ENCODE assay signal across 24 cellular contexts in genomic region chrX:69522052-69522451, GRCh38. TPM values are rescaled to one million over a fixed set of nuclear protein-coding genes. Genes with fewer than 3 reads are reported as not detected.
DNase-seq lines count a peak whose midpoint lies in the region; ATAC-seq, FAIRE-seq and TF ChIP-seq lines count a peak whose summit lies in the region.
"Had no signal": no experiment of that assay in that cellular context is flagged by ENCODE, and none has a peak within 500 bp of the region (broad histone marks: within the 10 kb centered on the region; RNA-seq: fewer than 3 reads in every experiment).

No MANE protein-coding gene starts in this region.

- no peaks in the 10 kb centered on the region for H3K4me1 Mint-ChIP-seq in activated CD8-positive, alpha-beta T cell treated with anti-CD3 and anti-CD28 coated beads for 36 hours (ENCODE audit: low read depth)

- no peaks in the 10 kb centered on the region for H3K36me3 ChIP-seq in left ventricle myocardium inferior

- H3K27ac Mint-ChIP-seq in activated CD8-positive, alpha-beta T cell treated with anti-CD3 and anti-CD28 coated beads for 36 hours: no peak overlapping the region
- H3K27ac Mint-ChIP-seq: CD4-positive, alpha-beta T cell; HFFc6 had no signal

- POLR2A ChIA-PET in activated CD8-positive, alpha-beta T cell treated with anti-CD3 and anti-CD28 coated beads for 36 hours (lab: Charles Lee): no interaction called here

- peaks cover 17% of the 10 kb centered on the region for H3K4me1 ChIP-seq in left ventricle myocardium inferior
- H3K4me1 ChIP-seq: Caco-2 had no signal

- peaks cover 7% of the 10 kb centered on the region for H3K27me3 Mint-ChIP-seq in activated CD8-positive, alpha-beta T cell treated with anti-CD3 and anti-CD28 coated beads for 36 hours

- FAIRE-seq in D721Med (lab: Jason Lieb, UNC): peak; percentile 77
- FAIRE-seq: A549, GM12892, GM18507, HTR-8/SVneo had no signal

- CTCF ChIA-PET in activated CD8-positive, alpha-beta T cell treated with anti-CD3 and anti-CD28 coated beads for 36 hours (lab: Charles Lee): no interaction called here

- TF ChIP-seq CTCF in D721Med (IDR thresholded peaks at IDR 0.05; ENCODE audit: insufficient read depth, missing control alignments): no peak
- no peak for TF ChIP-seq CTCF in left ventricle myocardium inferior (IDR thresholded peaks at IDR 0.05; ENCODE audit: borderline replicate concordance)
- no peak for TF ChIP-seq CTCF in activated CD8-positive, alpha-beta T cell treated with anti-CD3 and anti-CD28 coated beads for 36 hours (IDR thresholded peaks at IDR 0.05)

- intact Hi-C loops in Right ventricle myocardium superior (cut with DNase I) (no loop called here), left ventricle myocardium inferior (cut with micrococcal nuclease) (no loop called here)
- intact Hi-C loops in activated CD8-positive, alpha-beta T cell treated with anti-CD3 and anti-CD28 coated beads for 36 hours (cut with micrococcal nuclease): no loop called here

- no peaks in the 10 kb centered on the region for H3K9me3 ChIP-seq in left ventricle myocardium inferior (replicated peaks)
- H3K9me3 ChIP-seq: A549, Caco-2 had no signal

- no peaks in the 10 kb centered on the region for H3K9me3 Mint-ChIP-seq in activated CD8-positive, alpha-beta T cell treated with anti-CD3 and anti-CD28 coated beads for 36 hours
- H3K9me3 Mint-ChIP-seq: CD4-positive, alpha-beta T cell; HFFc6 had no signal

- DNase-seq in NCI-H82 (lab: John Stamatoyannopoulos, UW) (peak; percentile 70), NCI-H82 treated with DMSO at 0.1 percent for 48 hours (lab: John Stamatoyannopoulos, UW; ENCODE audit: unreplicated experiment) (no peak), D721Med (ENCODE audit: insufficient read length, low spot score) (no peak), Right ventricle myocardium superior (no peak), left ventricle myocardium inferior (no peak), NCI-H1105 (lab: John Stamatoyannopoulos, UW) (no peak)
- no peak for DNase-seq in activated CD8-positive, alpha-beta T cell treated with anti-CD3 and anti-CD28 coated beads for 36 hours
- DNase-seq in effector CD4-positive, alpha-beta T cell: no peak
- DNase-seq: AML-193; Caco-2; CD4-positive, alpha-beta T cell; DMS153; DMS79; GDM1; GOT3; H7; HFFc6 had no signal

- peak; percentile 65 for ATAC-seq in Right ventricle myocardium superior (ENCODE audit: poor library complexity)
- ATAC-seq in activated CD8-positive, alpha-beta T cell treated with anti-CD3 and anti-CD28 coated beads for 36 hours: no peak
- ATAC-seq: A549, HCT116 had no signal

- no peaks in the 10 kb centered on the region for H3K27me3 ChIP-seq in left ventricle myocardium inferior (ENCODE audit: low read depth)

- H3K4me3 Mint-ChIP-seq in activated CD8-positive, alpha-beta T cell treated with anti-CD3 and anti-CD28 coated beads for 36 hours: no peak overlapping the region
- H3K4me3 Mint-ChIP-seq: CD4-positive, alpha-beta T cell; HFFc6 had no signal

- peak overlapping the region; percentile 42 for H3K27ac ChIP-seq in left ventricle myocardium inferior (replicated peaks)
- H3K27ac ChIP-seq: 22Rv1, A549, C4-2B had no signal

- no peak overlapping the region for H3K4me3 ChIP-seq in left ventricle myocardium inferior
- H3K4me3 ChIP-seq: A549 had no signal

- H3K36me3 Mint-ChIP-seq in activated CD8-positive, alpha-beta T cell treated with anti-CD3 and anti-CD28 coated beads for 36 hours (ENCODE audit: low read depth): no peaks in the 10 kb centered on the region

RNA-seq across cellular contexts. Expression of gene NALF2, which starts 17.9 kb away (rescaled TPM):
- 46.3 TPM for total RNA-seq in Right ventricle myocardium superior
- 26.1 TPM for total RNA-seq in left ventricle myocardium inferior
- total RNA-seq in activated CD8-positive, alpha-beta T cell treated with anti-CD3 and anti-CD28 coated beads for 36 hours: under 1 TPM; 0.13 to 0.18 TPM
- total RNA-seq: CD4-positive, alpha-beta T cell; HFFc6 had no signal

Comparison
In these comparisons a context has a peak if more than half of its experiments do, and no peak if none do; other contexts are left out.
1. RNA of gene NALF2, which starts 17.9 kb away (total RNA-seq): 46.3 TPM in Right ventricle myocardium superior (single experiment) and 26.1 TPM in left ventricle myocardium inferior (single experiment); 0.13 to 0.18 TPM in activated CD8-positive, alpha-beta T cell treated with anti-CD3 and anti-CD28 coated beads for 36 hours; every median in the first group is over 10 times any median in the second.